In the genomic region with DNA sequence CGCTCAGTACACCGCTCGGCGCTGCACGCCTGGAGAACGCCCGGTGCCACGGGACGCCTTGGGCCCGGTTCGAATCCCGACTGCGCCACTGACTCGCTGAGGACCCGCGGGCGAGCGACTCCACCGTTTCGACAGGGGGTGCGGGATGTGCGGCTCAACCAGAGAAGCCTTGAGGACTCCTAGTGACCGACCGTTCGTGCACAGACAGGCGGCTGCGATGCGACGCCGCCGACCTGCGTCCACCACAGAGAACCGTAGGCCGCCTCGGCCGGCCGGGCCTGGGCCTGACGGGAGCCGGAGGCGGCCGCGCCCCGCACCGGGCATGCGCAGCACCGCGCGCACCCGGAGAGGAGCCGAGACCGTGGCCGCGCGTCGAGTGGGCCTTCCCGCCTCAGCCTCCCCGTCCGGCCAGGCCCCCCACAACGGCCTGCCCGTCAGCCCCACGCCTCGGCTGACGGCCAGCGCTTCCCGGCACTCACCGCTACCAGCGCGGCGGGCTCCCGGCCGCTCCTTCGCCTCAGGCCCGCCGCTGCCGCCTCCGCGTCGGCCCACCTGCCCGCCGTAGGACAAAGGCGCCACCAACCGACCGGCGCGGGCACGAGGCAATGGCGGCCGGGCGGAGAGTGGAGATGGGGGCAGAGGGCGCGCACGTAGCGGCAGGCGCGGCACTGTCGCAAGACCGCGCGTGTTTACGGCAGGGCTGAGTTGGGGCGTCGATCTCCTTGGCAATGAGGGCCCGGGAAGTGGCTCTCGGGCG, we compare ENCODE assay signal across 8 cellular contexts. TPM values are rescaled to one million over a fixed set of nuclear protein-coding genes. Genes with fewer than 3 reads are reported as not detected.
DNase-seq lines count a peak whose midpoint lies in the region; ATAC-seq and TF ChIP-seq lines count a peak whose summit lies in the region.

A gene (minus strand): TSS at position 625 of the 757 bp plus-strand sequence. CDS start 10,538 bp downstream, outside the sequence.

- H3K4me3 ChIP-seq in right cardiac atrium (ENCODE audit: low read length) (peak within 1 kb of the TSS; percentile 79), vagina (peak within 1 kb of the TSS; percentile 75 to 86)

- intact Hi-C loops in right cardiac atrium (cut with DNase I), result loop anchor here in 1 of 4 donors (10.0 kb wide), 1 partner anchor 65 kb away; a partner anchor contains a TSS
- intact Hi-C loops in vagina (cut with DNase I), result no loop called here

- peak in 1 of 2 donors; percentile 76 for TF ChIP-seq POLR2A in vagina (IDR thresholded peaks at IDR 0.05)

- peak within 1 kb of the TSS; percentile 99 for H3K27ac ChIP-seq in right cardiac atrium (ENCODE audit: low read length)
- H3K27ac ChIP-seq in vagina, result peak within 1 kb of the TSS; percentile 97

- H3K9me3 ChIP-seq in right cardiac atrium (ENCODE audit: control insufficient read depth, low read length), result no peaks in the 10 kb centered on the region
- H3K9me3 ChIP-seq in vagina, result no peaks in the 10 kb centered on the region

- H3K36me3 ChIP-seq in vagina, result no peaks in the 10 kb centered on the region

- TF ChIP-seq CTCF in vagina (IDR thresholded peaks at IDR 0.05), result peak in 1 of 3 experiments; percentile 36

- ATAC-seq in GM18499 (IDR thresholded peaks at IDR 0.05; ENCODE audit: insufficient read depth, unreplicated experiment) (peak; percentile 40), HG02943 (IDR thresholded peaks at IDR 0.05; ENCODE audit: low read depth, unreplicated experiment) (peak; percentile 68), right cardiac atrium (peak; percentile 98 to 99)

- H3K27me3 ChIP-seq in right cardiac atrium (ENCODE audit: control insufficient read depth, insufficient read depth) (no peaks in the 10 kb centered on the region), vagina (no peaks in the 10 kb centered on the region)

- H3K4me1 ChIP-seq in right cardiac atrium (ENCODE audit: control insufficient read depth, insufficient read depth, low read length) (peaks cover 8% of the 10 kb centered on the region), vagina (peaks cover 53% of the 10 kb centered on the region)

- DNase-seq in NCI-H187 (lab: John Stamatoyannopoulos, UW), result peak; percentile 86 to 87
- peak; percentile 83 to 98 (median 91) for DNase-seq in T-helper 2 cell
- DNase-seq in anterior cingulate cortex (lab: John Stamatoyannopoulos, UW), result peak; percentile 73 to 97 (median 94)
- DNase-seq in right cardiac atrium, result peak; percentile 97 to 99 (median 98)
- peak; percentile 98 for DNase-seq in putamen (ENCODE audit: low spot score)
- peak in 1 of 2 donors; percentile 96 for DNase-seq in vagina (ENCODE audit: extremely low spot score in 2 of 2)

- under 1% methylated on average over 105 of the region's 105 CpGs for WGBS in right cardiac atrium

RNA-seq across cellular contexts. Expression of the gene that starts here (rescaled TPM):
- total RNA-seq in right cardiac atrium (10 to 100 TPM; 16.1 to 26.1 (median 21.2) TPM), vagina (33.9 TPM)
- 9.5 TPM for polyA plus RNA-seq in right cardiac atrium

Comparison
In these comparisons a context has a peak if more than half of its experiments do, and no peak if none do; other contexts are left out.
1. ATAC-seq: peak in every context shown above with its lines; median percentile 98 in right cardiac atrium; 68 in HG02943; 40 in GM18499.